2 cellular contexts compared by ENCODE assay signal in genomic region chr6:46290916-46291633, GRCh38.
TF ChIP-seq lines count a peak whose summit lies in the region.

No MANE protein-coding gene starts in this region.

TF ChIP-seq in GM23338, 12 proteins besides CTCF, POLR2A, EP300 and RAD21:
- TF ChIP-seq EZH2 (IDR thresholded peaks at IDR 0.05; ENCODE audit: low read depth, unreplicated experiment) = no peak
- no peak for TF ChIP-seq EZH2phosphoT487 (IDR thresholded peaks at IDR 0.05; ENCODE audit: unreplicated experiment)
- no peak for TF ChIP-seq ETS1 (IDR thresholded peaks at IDR 0.05)
- TF ChIP-seq CREB1 (CRISPR knock-in tag; IDR thresholded peaks at IDR 0.05; ENCODE audit: low read depth) = no peak
- TF ChIP-seq JUNB (IDR thresholded peaks at IDR 0.05; ENCODE audit: unreplicated experiment) = no peak
- TF ChIP-seq ZNF114 (CRISPR knock-in tag; IDR thresholded peaks at IDR 0.05) = no peak
- no peak for TF ChIP-seq ZNF462 (CRISPR knock-in tag; IDR thresholded peaks at IDR 0.05)
- TF ChIP-seq REST (IDR thresholded peaks at IDR 0.05; ENCODE audit: unreplicated experiment) = no peak
- TF ChIP-seq POLR2AphosphoS5 (IDR thresholded peaks at IDR 0.05; ENCODE audit: low read depth) = no peak
- no peak for TF ChIP-seq STAT1 (IDR thresholded peaks at IDR 0.05; ENCODE audit: unreplicated experiment)
- no peak for TF ChIP-seq ZNF331 (CRISPR knock-in tag; IDR thresholded peaks at IDR 0.05; ENCODE audit: low read depth)
- no peak for TF ChIP-seq NANOG (IDR thresholded peaks at IDR 0.05; ENCODE audit: borderline replicate concordance)

TF ChIP-seq in H1, 55 proteins besides CTCF, POLR2A, EP300 and RAD21:
- TF ChIP-seq ATF2 (IDR thresholded peaks at IDR 0.05; ENCODE audit: low read length) (no peak), HDAC6 (IDR thresholded peaks at IDR 0.05; ENCODE audit: low read depth, low read length) (no peak), SP1 (IDR thresholded peaks at IDR 0.05; ENCODE audit: low read depth, low read length) (no peak), TEAD4 (IDR thresholded peaks at IDR 0.05; ENCODE audit: low read depth, low read length) (no peak), NRF1 (IDR thresholded peaks at IDR 0.05; ENCODE audit: low read depth, low read length) (no peak), CEBPB (IDR thresholded peaks at IDR 0.05; ENCODE audit: low read depth, low read length) (no peak), ZNF274 (IDR thresholded peaks at IDR 0.05; ENCODE audit: borderline replicate concordance, extremely low read depth, low read length) (no peak), SIRT6 (IDR thresholded peaks at IDR 0.05; ENCODE audit: low read length) (no peak), CBX8 (IDR thresholded peaks at IDR 0.05; ENCODE audit: borderline replicate concordance, low read depth, low read length) (no peak), SAP30 (IDR thresholded peaks at IDR 0.05; ENCODE audit: insufficient read depth, insufficient replicate concordance, low read length) (no peak), SIX5 (IDR thresholded peaks at IDR 0.05; ENCODE audit: low read depth, low read length) (no peak), GABPA (IDR thresholded peaks at IDR 0.05; ENCODE audit: borderline replicate concordance, insufficient read depth, low read length) (no peak), SP2 (IDR thresholded peaks at IDR 0.05; ENCODE audit: low read length) (no peak), ATF3 (IDR thresholded peaks at IDR 0.05; ENCODE audit: insufficient read depth, low read depth, low read length) (no peak), EZH2 (IDR thresholded peaks at IDR 0.05; ENCODE audit: low read depth, low read length, severe bottlenecking) (no peak), BACH1 (IDR thresholded peaks at IDR 0.05; ENCODE audit: low read length) (no peak), TAF7 (optimal IDR thresholded peaks at IDR 0.05; ENCODE audit: borderline replicate concordance, low read depth, low read length) (no peak), CHD7 (IDR thresholded peaks at IDR 0.05; ENCODE audit: insufficient replicate concordance, low read length) (no peak)
